Comparison of ENCODE assay signal across 22 cellular contexts in the genomic region with DNA sequence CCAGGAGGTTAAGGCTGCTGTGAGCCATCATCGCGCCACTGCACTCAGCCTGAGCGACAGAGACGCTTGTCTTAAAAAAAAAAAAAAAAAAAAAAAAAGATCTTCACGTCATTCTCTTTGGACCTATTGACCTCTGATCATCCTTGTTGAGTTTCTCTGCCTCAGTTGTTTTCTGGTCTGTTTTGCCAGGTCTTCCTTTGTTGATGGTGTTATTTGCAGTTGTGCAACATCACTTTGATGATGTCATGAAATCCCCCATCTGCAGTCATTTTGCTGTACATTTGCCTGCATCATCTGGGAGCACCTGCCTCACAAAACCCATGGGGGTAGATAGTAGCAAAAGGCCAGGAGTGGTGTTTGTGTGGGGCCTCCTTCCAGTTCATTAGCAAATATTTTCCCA.
"Had no signal": no experiment of that assay in that cellular context is flagged by ENCODE, and none has a peak within 500 bp of the region (broad histone marks: within the 10 kb centered on the region; RNA-seq: fewer than 3 reads in every experiment).

No MANE protein-coding gene starts in this region.

- H3K9me3 Mint-ChIP-seq: nephron, type B pancreatic cell had no signal

- H3K4me2 ChIP-seq: smooth muscle cell had no signal

- H3K27ac Mint-ChIP-seq: nephron, progenitor cell of endocrine pancreas, type B pancreatic cell had no signal

- H3K4me3 ChIP-seq: esophagus muscularis mucosa, gastroesophageal sphincter, left ventricle myocardium inferior, lower lobe of right lung, pancreas, smooth muscle cell, suprapubic skin, thyroid gland had no signal

- H3K4me3 Mint-ChIP-seq: nephron, type B pancreatic cell had no signal

- H3K36me3 ChIP-seq: pancreas, thyroid gland had no signal

- H3K27me3 Mint-ChIP-seq: progenitor cell of endocrine pancreas, type B pancreatic cell had no signal

- H3K4me1 ChIP-seq: esophagus muscularis mucosa, gastroesophageal sphincter, lower lobe of right lung, pancreas, suprapubic skin, thyroid gland had no signal

- DNase-seq: effector memory CD4-positive, alpha-beta T cell; foreskin fibroblast; kidney; left cardiac atrium; left ventricle myocardium inferior; lower lobe of right lung; mesenchymal stem cell; midbrain; occipital lobe; pancreas; right cardiac atrium; stimulated activated CD4-positive, alpha-beta T cell treated with anti-CD3 and anti-CD28 coated beads, Interleukin-2, amount 100 ng/mL, for 48 hours; stimulated activated naive CD8-positive, alpha-beta T cell treated with anti-CD3 and anti-CD28 coated beads, Interleukin-15, Interleukin-2, amounts not matched to agents 100 U/mL and 50 U/mL, for 24 hours; thyroid gland had no signal

- H3K27ac ChIP-seq: epithelial cell of prostate, esophagus muscularis mucosa, gastroesophageal sphincter, left ventricle myocardium inferior, lower lobe of right lung, pancreas, suprapubic skin, thyroid gland had no signal

- H3K27me3 ChIP-seq: esophagus muscularis mucosa, gastroesophageal sphincter, pancreas, suprapubic skin, thyroid gland had no signal

- H3K9me3 ChIP-seq: esophagus muscularis mucosa, gastroesophageal sphincter, left ventricle myocardium inferior, lower lobe of right lung, pancreas, suprapubic skin, thyroid gland had no signal

- H3K4me1 Mint-ChIP-seq: nephron had no signal

- ATAC-seq: gastroesophageal sphincter; left cardiac atrium; lower lobe of right lung; pancreas; right cardiac atrium; stimulated activated naive CD8-positive, alpha-beta T cell treated with anti-CD3 and anti-CD28 coated beads, Interleukin-15, Interleukin-2, amounts not matched to agents 100 U/mL and 50 U/mL, for 24 hours had no signal
